In genomic region chr12:118376089-118377004, GRCh38 we compare ENCODE assay signal across 8 cellular contexts. TPM values are rescaled to one million over a fixed set of nuclear protein-coding genes. Genes with fewer than 3 reads are reported as not detected.
DNase-seq lines count a peak whose midpoint lies in the region; ATAC-seq, FAIRE-seq and TF ChIP-seq lines count a peak whose summit lies in the region.

Gene SUDS3 (plus strand): TSS chr12:118376555. CDS start chr12:118376692, 137 bp downstream.

- peaks cover 6% of the 10 kb centered on the region; the same call in 1 of the 2 replicates for H3K36me3 ChIP-seq in IMR-90 (ENCODE audit: control insufficient read depth, insufficient read depth, low read length)

- peak within 1 kb of the TSS; percentile 61 for H4K5ac ChIP-seq in IMR-90 (ENCODE audit: low read depth, low read length)

- H3K9me1 ChIP-seq in IMR-90 (ENCODE audit: insufficient read depth, low read length), result no peaks in the 10 kb centered on the region

- POLR2A ChIA-PET in A549 (lab: Yijun Ruan, JAX), result interaction anchor here (0.6 to 1.6 kb wide), 8 partner anchors 17 to 502 kb away, joined by 3 to 16 read pairs (median 4); partner anchors contain the start of gene PEBP1
- POLR2A ChIA-PET in IMR-90 (lab: Charles Lee; ENCODE audit: unreplicated experiment), result no interaction called here

- TF ChIP-seq RAD21 in A549 (conservative IDR thresholded peaks at IDR 0.05 in 1 of 2, IDR thresholded peaks at IDR 0.05 in 1 of 2) (peak; percentile 92 to 98), IMR-90 (IDR thresholded peaks at IDR 0.05; ENCODE audit: low read length) (peak; percentile 91)

- peaks cover 15% of the 10 kb centered on the region for H3K4me1 ChIP-seq in A549
- H3K4me1 ChIP-seq in IMR-90 (ENCODE audit: control insufficient read depth, insufficient read depth, low read length), result peaks cover 1% of the 10 kb centered on the region; the same call in 1 of the 2 replicates

- H3K4me2 ChIP-seq in A549, result peak within 1 kb of the TSS; percentile 87
- H3K4me2 ChIP-seq in IMR-90 (ENCODE audit: low read depth, low read length), result peak within 1 kb of the TSS; percentile 95

- no peak for FAIRE-seq in A549 (lab: Jason Lieb, UNC)

- peak within 1 kb of the TSS; percentile 98 for H4K91ac ChIP-seq in IMR-90 (ENCODE audit: insufficient read depth, low read depth, low read length)

- H2BK5ac ChIP-seq in IMR-90 (ENCODE audit: low read depth, low read length, poor library complexity, severe bottlenecking), result peak within 1 kb of the TSS; percentile 91

- H2AK9ac ChIP-seq in IMR-90 (replicated peaks; ENCODE audit: low read depth, low read length, poor library complexity), result peak within 1 kb of the TSS; percentile 87

- intact Hi-C loops in IMR-90 (cut with micrococcal nuclease), result loop anchor here (1.0 to 5.0 kb wide), 5 partner anchors 194 to 1169 kb away; partner anchors contain the start of gene WSB2

- H3K23ac ChIP-seq in IMR-90 (ENCODE audit: low read depth, low read length), result peak within 1 kb of the TSS; percentile 93

- CTCF ChIA-PET in A549 (lab: Yijun Ruan, JAX) (interaction anchor here (0.5 to 6.6 kb wide), 79 partner anchors 7 to 1303 kb away, joined by 3 to 193 read pairs (median 5); partner anchors contain the start of genes PEBP1 and PRKAB1), IMR-90 (lab: Yijun Ruan, JAX) (interaction anchor here (0.5 to 3.7 kb wide), 34 partner anchors 9 to 255 kb away, joined by 3 to 65 read pairs (median 4); partner anchors contain the start of gene PEBP1)

- BruUV-seq in IMR-90 (replicated peaks; lab: Mats Ljungman, UMichigan), result no TSS peak

- peak within 1 kb of the TSS; percentile 95 to 96 for H3K27ac ChIP-seq in A549
- peak within 1 kb of the TSS; percentile 93 for H3K27ac ChIP-seq in IMR-90 (ENCODE audit: insufficient read depth, low read length)

- peaks cover 8% of the 10 kb centered on the region for H4K20me1 ChIP-seq in IMR-90 (ENCODE audit: insufficient read depth, low read length)

- DNase-seq in A549 (ENCODE audit: low read depth in 1 of 2, low spot score in 1 of 2) (peak; percentile 84), IMR-90 (peak; percentile 66), OCI-M2 (lab: John Stamatoyannopoulos, UW; ENCODE audit: unreplicated experiment) (peak; percentile 17), activated T-cell treated with anti-CD3 and anti-CD28 coated beads for 4 hours (peak; percentile 95), epidermal melanocyte (ENCODE audit: insufficient read length, low spot score) (peak; percentile 75), midbrain (lab: John Stamatoyannopoulos, UW) (peak; percentile 93)
- DNase-seq in stimulated activated CD8-positive, alpha-beta memory T cell treated with anti-CD3 and anti-CD28 coated beads, Interleukin-15, amount 100 ng/mL, for 48 hours (ENCODE audit: low read depth in 2 of 2), result peak; percentile 79 to 87

- peak; percentile 26 to 39; a peak in 5 of 6 replicates for ATAC-seq in A549
- ATAC-seq in GM18858 (IDR thresholded peaks at IDR 0.05; ENCODE audit: unreplicated experiment), result peak; percentile 24
- ATAC-seq in IMR-90 (ENCODE audit: low read depth), result peak; percentile 49

- peak within 1 kb of the TSS; percentile 46; the same call in 1 of the 2 replicates for H2AK5ac ChIP-seq in IMR-90 (ENCODE audit: low read depth, low read length)

- WGBS in A549 (ENCODE audit: missing lambda C conversion rate), result 1% methylated on average over 21 of the region's 102 CpGs
- WGBS in IMR-90 (ENCODE audit: extremely low coverage in 2 of 2, insufficient read length in 1 of 2), 2 experiments, result 0% methylated on average over 29 of the region's 102 CpGs; no CpG with 5 or more reads in 1 of the 2 experiments

- H4K8ac ChIP-seq in IMR-90 (ENCODE audit: low read depth in 2 of 2, low read length in 2 of 2), result peak within 1 kb of the TSS; percentile 91 to 93

- dilution Hi-C loops in IMR-90 (cut with HindIII; ENCODE audit: low sequenced_read_pairs, unreplicated experiment), result no loop called here

- TF ChIP-seq EP300 in A549 (IDR thresholded peaks at IDR 0.05), result no peak

- no peaks in the 10 kb centered on the region for H3K27me3 ChIP-seq in IMR-90 (ENCODE audit: control insufficient read depth, insufficient read depth, low read length)

- peak within 1 kb of the TSS; percentile 90 for H2AFZ ChIP-seq in IMR-90 (replicated peaks; ENCODE audit: low read length, poor library complexity)

- H3K9ac ChIP-seq in IMR-90 (ENCODE audit: low read depth, low read length), result peak within 1 kb of the TSS; percentile 86

- H3K56ac ChIP-seq in IMR-90 (ENCODE audit: extremely low read depth, insufficient read depth, low read length), result peak within 1 kb of the TSS; percentile 87

- in situ Hi-C loops in IMR-90 (cut with MboI; ENCODE audit: low sequenced_read_pairs), result loop anchor here (25.0 kb wide), 1 partner anchor 339 kb away; no protein-coding TSS in a partner anchor

- peak within 1 kb of the TSS; percentile 98 for H3K14ac ChIP-seq in IMR-90 (replicated peaks; ENCODE audit: low read depth, low read length)

- no peaks in the 10 kb centered on the region for H3K9me3 ChIP-seq in A549
- no peaks in the 10 kb centered on the region for H3K9me3 ChIP-seq in IMR-90 (ENCODE audit: control insufficient read depth, insufficient read depth, low read length)

- peaks cover 9 to 28% of the 10 kb centered on the region in 2 experiments for H3K79me1 ChIP-seq in IMR-90 (ENCODE audit: low read depth in 1 of 2, low read length in 2 of 2)

- H3K4me3 ChIP-seq in A549, result peak within 1 kb of the TSS; percentile 91
- peak within 1 kb of the TSS; percentile 70 for H3K4me3 ChIP-seq in IMR-90 (ENCODE audit: insufficient read depth, low read depth, low read length)

- peak within 1 kb of the TSS; percentile 98 for H3K4ac ChIP-seq in IMR-90 (ENCODE audit: low read depth, low read length)

- peak; percentile 96 for TF ChIP-seq CTCF in A549 (IDR thresholded peaks at IDR 0.05)
- TF ChIP-seq CTCF in IMR-90 (conservative IDR thresholded peaks at IDR 0.05; ENCODE audit: low read depth, low read length), result peak; percentile 98

- TF ChIP-seq POLR2A in A549 (IDR thresholded peaks at IDR 0.05; ENCODE audit: low read length) (peak; percentile 49; the same call in 1 of the 2 replicates), IMR-90 (IDR thresholded peaks at IDR 0.05; ENCODE audit: low read depth, low read length) (no peak)

- H2BK120ac ChIP-seq in IMR-90 (ENCODE audit: low read depth, low read length), result peak within 1 kb of the TSS; percentile 92

- peak within 1 kb of the TSS; percentile 54 for H2BK20ac ChIP-seq in IMR-90 (ENCODE audit: low read depth, low read length)

- H3K18ac ChIP-seq in IMR-90 (ENCODE audit: low read depth, low read length), result peak within 1 kb of the TSS; percentile 77

- H2BK15ac ChIP-seq in IMR-90 (ENCODE audit: low read depth, low read length), result peak within 1 kb of the TSS; percentile 98; the same call in 2 of the 3 replicates

TF ChIP-seq in A549, 52 proteins besides CTCF, POLR2A, EP300 and RAD21 (continues in another document):
- TF ChIP-seq ZSCAN20 (CRISPR knock-in tag; IDR thresholded peaks at IDR 0.05), result no peak
- TF ChIP-seq CEBPB (IDR thresholded peaks at IDR 0.05), result no peak; a peak in 1 of 4 replicates
- no peak for TF ChIP-seq ATOH8 (CRISPR knock-in tag; IDR thresholded peaks at IDR 0.05; ENCODE audit: low read depth)
- TF ChIP-seq JUN (IDR thresholded peaks at IDR 0.05), result peak; percentile 77 to 98; a peak in 4 of 5 replicates
- 0 out of 2 replicates have a peak, but pooled peaks have one; percentile 67 for TF ChIP-seq TP53 (CRISPR knock-in tag; IDR thresholded peaks at IDR 0.05)

TF ChIP-seq in IMR-90, 13 proteins besides CTCF, POLR2A, EP300 and RAD21 (continues in another document):
- TF ChIP-seq MXI1 (IDR thresholded peaks at IDR 0.05; ENCODE audit: borderline replicate concordance, low read depth, low read length) (peak; percentile 86; the same call in 1 of the 2 replicates), FOS (IDR thresholded peaks at IDR 0.05; ENCODE audit: low read depth, low read length) (no peak), USF2 (IDR thresholded peaks at IDR 0.05; ENCODE audit: low read depth, low read length) (no peak), CHD1 (IDR thresholded peaks at IDR 0.05; ENCODE audit: low read depth, low read length) (no peak), MAZ (IDR thresholded peaks at IDR 0.05; ENCODE audit: borderline replicate concordance, low read depth, low read length) (peak; percentile 87), RFX5 (IDR thresholded peaks at IDR 0.05; ENCODE audit: low read depth, low read length) (no peak), MAFK (IDR thresholded peaks at IDR 0.05; ENCODE audit: low read depth, low read length) (no peak), NFE2L2 (IDR thresholded peaks at IDR 0.05; ENCODE audit: low read depth, low read length) (no peak), RCOR1 (IDR thresholded peaks at IDR 0.05; ENCODE audit: insufficient replicate concordance, low read length) (no peak), SMC3 (IDR thresholded peaks at IDR 0.05; ENCODE audit: low read depth, low read length) (peak; percentile 99), CEBPB (IDR thresholded peaks at IDR 0.05; ENCODE audit: low read depth, low read length) (no peak), ELK1 (IDR thresholded peaks at IDR 0.05; ENCODE audit: borderline replicate concordance, low read depth, low read length) (no peak; the same call in 1 of the 2 replicates)

RNA-seq across cellular contexts. Expression of gene SUDS3, which starts in this region (rescaled TPM):
- polyA plus RNA-seq in A549 (2011; rRNA removed) (31.9 and 36.5 TPM in 2 replicates), A549 (2017; fragmentation: RNase III; extraction: RNeasy Plus Mini Kit Qiagen cat#74134 plus additional on column Dnase treatment) (17.9 to 20.3 TPM (median 18.4 TPM) in 3 replicates), IMR-90 (2012; rRNA removed) (10.7 and 13.4 TPM in 2 replicates)
- 11.4 and 13.7 TPM in 2 replicates for polyA plus RNA-seq in A549 (2012; cell fraction: cytosol; rRNA removed)
- 20.9 and 33.3 TPM in 2 replicates for polyA plus RNA-seq in A549 (2012; cell fraction: nucleus; rRNA removed)
- 24.4 and 28.7 TPM in 2 replicates for polyA minus RNA-seq in A549 (2011; rRNA and poly(A)+ RNA removed)
- 13.8 and 23.9 TPM in 2 replicates for total RNA-seq in IMR-90 (2012; rRNA removed)
- 3.8 and 4.8 TPM in 2 replicates for polyA plus RNA-seq in IMR-90 (2012; cell fraction: cytosol; rRNA removed)
- 9.8 and 36.2 TPM in 2 replicates for polyA plus RNA-seq in IMR-90 (2012; cell fraction: nucleus; rRNA removed; ENCODE audit: low replicate concordance)

Comparison
In these comparisons a context has a peak if more than half of its experiments do, and no peak if none do; other contexts are left out.
1. Peak in every context shown above with its lines: DNase-seq, ATAC-seq, H3K4me3 ChIP-seq and H3K27ac ChIP-seq.
2. DNase-seq: peak in every context shown above with its lines; median percentile 95 in activated T-cell treated with anti-CD3 and anti-CD28 coated beads for 4 hours; 93 in midbrain; 84 in A549; 83 in stimulated activated CD8-positive, alpha-beta memory T cell treated with anti-CD3 and anti-CD28 coated beads, Interleukin-15, amount 100 ng/mL, for 48 hours; 75 in epidermal melanocyte; 66 in IMR-90; 17 in OCI-M2.